In the genomic region with DNA sequence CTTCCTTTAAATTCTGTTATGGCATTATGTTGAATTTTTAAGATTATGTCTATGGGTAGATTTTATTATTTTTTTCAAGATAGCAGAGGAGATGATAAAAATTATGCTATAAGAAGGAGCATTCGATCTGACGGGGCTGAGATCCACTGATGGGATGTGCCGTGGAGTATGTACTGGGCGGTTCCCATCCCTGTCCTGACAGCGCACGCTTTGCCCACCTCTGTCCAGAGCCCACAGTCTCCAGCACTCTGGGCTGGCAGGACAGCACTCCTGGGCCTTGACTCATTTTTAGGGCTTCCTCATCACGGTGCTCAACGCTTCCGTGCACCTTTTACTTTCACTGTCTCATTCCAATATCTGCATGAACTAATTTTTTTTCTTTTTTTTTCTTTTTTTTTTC, we compare ENCODE assay signal across 17 cellular contexts.
A peak's percentile ranks its signal among the peaks of the same experiment; 100 is the strongest.
DNase-seq lines count a peak whose midpoint lies in the region; ATAC-seq and TF ChIP-seq lines count a peak whose summit lies in the region.
"Had no signal": no experiment of that assay in that cellular context is flagged by ENCODE, and none has a peak within 500 bp of the region (broad histone marks: within the 10 kb centered on the region; RNA-seq: fewer than 3 reads in every experiment).

No MANE protein-coding gene starts in this region.

- H3K4me1 ChIP-seq in heart left ventricle, result no peaks in the 10 kb centered on the region
- H3K4me1 ChIP-seq: A549, Caco-2 had no signal

- peaks cover 0 to 4% (median 0%) of the 10 kb centered on the region in 12 donors for H3K9me3 ChIP-seq in heart left ventricle
- H3K9me3 ChIP-seq: A549; BLaER1 treated with 17β-estradiol and CSF1 and Interleukin-3, amounts not matched to agents 10 nM and 100 nM; Caco-2 had no signal

- CTCF ChIA-PET in activated naive CD4-positive, alpha-beta T cell treated with anti-CD3 and anti-CD28 coated beads, Interleukin-2, amount 10 ng/mL, durations not matched to agents 7 days and 5 days (lab: Charles Lee), result no interaction called here

- no peaks in the 10 kb centered on the region for H3K36me3 ChIP-seq in heart left ventricle
- H3K36me3 ChIP-seq: BLaER1 treated with 17β-estradiol and CSF1 and Interleukin-3, amounts not matched to agents 10 nM and 100 nM had no signal

- no peak overlapping the region for H3K27ac ChIP-seq in heart left ventricle
- H3K27ac ChIP-seq: 22Rv1; A549; BLaER1 treated with 17β-estradiol and CSF1 and Interleukin-3, amounts not matched to agents 10 nM and 100 nM; C4-2B had no signal

- intact Hi-C loops in cardiac septum (cut with DNase I), result no loop called here
- intact Hi-C loops in heart left ventricle (cut with DNase I), result no loop called here
- intact Hi-C loops in posterior vena cava (cut with DNase I), result no loop called here

- DNase-seq in cardiac septum (ENCODE audit: low spot score), result peak; percentile 27
- no peak for DNase-seq in heart left ventricle
- DNase-seq in posterior vena cava (ENCODE audit: low spot score), result peak; percentile 35
- DNase-seq in T-helper 2 cell treated with Interferon-gamma antibody and Interleukin-4, amounts not matched to agents 5 μg/mL and 100 μg/mL, for 36 hours (ENCODE audit: low spot score), result no peak
- no peak for DNase-seq in activated naive CD4-positive, alpha-beta T cell treated with anti-CD3 and anti-CD28 coated beads, Interleukin-2, amount 10 ng/mL, durations not matched to agents 7 days and 5 days
- DNase-seq: AML-193; Caco-2; Calu3; CD4-positive, alpha-beta T cell; CD8-positive, alpha-beta T cell; DMS79 treated with DMSO at 0.1 percent for 48 hours; GF-D8 had no signal

- no peaks in the 10 kb centered on the region for H3K9me3 Mint-ChIP-seq in T-helper 2 cell treated with Interferon-gamma antibody and Interleukin-4, amounts not matched to agents 5 μg/mL and 100 μg/mL, for 36 hours
- no peaks in the 10 kb centered on the region for H3K9me3 Mint-ChIP-seq in activated naive CD4-positive, alpha-beta T cell treated with anti-CD3 and anti-CD28 coated beads, Interleukin-2, amount 10 ng/mL, durations not matched to agents 7 days and 5 days
- H3K9me3 Mint-ChIP-seq: CD4-positive, alpha-beta T cell; CD8-positive, alpha-beta T cell had no signal

- 84 to 92% (median 89%) methylated on average over 9 of the region's 9 CpGs for WGBS in heart left ventricle, 4 donors

- H3K4me3 ChIP-seq in heart left ventricle, result no peak overlapping the region
- H3K4me3 ChIP-seq: A549; BLaER1 treated with 17β-estradiol and CSF1 and Interleukin-3, amounts not matched to agents 10 nM and 100 nM had no signal

- H3K4me3 Mint-ChIP-seq in T-helper 2 cell treated with Interferon-gamma antibody and Interleukin-4, amounts not matched to agents 5 μg/mL and 100 μg/mL, for 36 hours, result no peak overlapping the region
- no peak overlapping the region for H3K4me3 Mint-ChIP-seq in activated naive CD4-positive, alpha-beta T cell treated with anti-CD3 and anti-CD28 coated beads, Interleukin-2, amount 10 ng/mL, durations not matched to agents 7 days and 5 days
- H3K4me3 Mint-ChIP-seq: B cell; CD4-positive, alpha-beta T cell; CD8-positive, alpha-beta T cell had no signal

- H3K27ac Mint-ChIP-seq in T-helper 2 cell treated with Interferon-gamma antibody and Interleukin-4, amounts not matched to agents 5 μg/mL and 100 μg/mL, for 36 hours, result no peak overlapping the region
- H3K27ac Mint-ChIP-seq in activated naive CD4-positive, alpha-beta T cell treated with anti-CD3 and anti-CD28 coated beads, Interleukin-2, amount 10 ng/mL, durations not matched to agents 7 days and 5 days, result no peak overlapping the region
- H3K27ac Mint-ChIP-seq: B cell; CD4-positive, alpha-beta T cell; CD8-positive, alpha-beta T cell had no signal

- H3K27me3 Mint-ChIP-seq in T-helper 2 cell treated with Interferon-gamma antibody and Interleukin-4, amounts not matched to agents 5 μg/mL and 100 μg/mL, for 36 hours (ENCODE audit: low read depth), result no peaks in the 10 kb centered on the region
- peaks cover 3% of the 10 kb centered on the region for H3K27me3 Mint-ChIP-seq in activated naive CD4-positive, alpha-beta T cell treated with anti-CD3 and anti-CD28 coated beads, Interleukin-2, amount 10 ng/mL, durations not matched to agents 7 days and 5 days

- no peaks in the 10 kb centered on the region for H3K36me3 Mint-ChIP-seq in T-helper 2 cell treated with Interferon-gamma antibody and Interleukin-4, amounts not matched to agents 5 μg/mL and 100 μg/mL, for 36 hours (ENCODE audit: low read depth)
- no peaks in the 10 kb centered on the region for H3K36me3 Mint-ChIP-seq in activated naive CD4-positive, alpha-beta T cell treated with anti-CD3 and anti-CD28 coated beads, Interleukin-2, amount 10 ng/mL, durations not matched to agents 7 days and 5 days
- H3K36me3 Mint-ChIP-seq: CD8-positive, alpha-beta T cell had no signal

- H3K27me3 ChIP-seq in heart left ventricle, result peaks cover 0 to 41% (median 6%) of the 10 kb centered on the region in 9 donors

- H3K4me1 Mint-ChIP-seq in T-helper 2 cell treated with Interferon-gamma antibody and Interleukin-4, amounts not matched to agents 5 μg/mL and 100 μg/mL, for 36 hours (ENCODE audit: low read depth), result no peaks in the 10 kb centered on the region
- H3K4me1 Mint-ChIP-seq in activated naive CD4-positive, alpha-beta T cell treated with anti-CD3 and anti-CD28 coated beads, Interleukin-2, amount 10 ng/mL, durations not matched to agents 7 days and 5 days, result no peaks in the 10 kb centered on the region
- H3K4me1 Mint-ChIP-seq: B cell had no signal

- no peak for TF ChIP-seq POLR2A in heart left ventricle (IDR thresholded peaks at IDR 0.05)

- ATAC-seq in heart left ventricle, result no peak
- ATAC-seq: A549; CD8-positive, alpha-beta T cell had no signal

- no peak for TF ChIP-seq CTCF in heart left ventricle (IDR thresholded peaks at IDR 0.05)

Comparison
In these comparisons a context has a peak if more than half of its experiments do, and no peak if none do; other contexts are left out.
1. DNase-seq: peak in cardiac septum (single experiment) and posterior vena cava (single experiment); none in heart left ventricle (0 of 5), T-helper 2 cell treated with Interferon-gamma antibody and Interleukin-4, amounts not matched to agents 5 μg/mL and 100 μg/mL, for 36 hours (single experiment) and activated naive CD4-positive, alpha-beta T cell treated with anti-CD3 and anti-CD28 coated beads, Interleukin-2, amount 10 ng/mL, durations not matched to agents 7 days and 5 days (single experiment).